In genomic region chr14:105150026-105150367, GRCh38 we compare ENCODE assay signal across 29 cellular contexts.
"Had no signal": no experiment of that assay in that cellular context is flagged by ENCODE, and none has a peak within 500 bp of the region (broad histone marks: within the 10 kb centered on the region; RNA-seq: fewer than 3 reads in every experiment).

No MANE protein-coding gene starts in this region.

- FAIRE-seq: keratinocyte, urothelium cell line had no signal

- H3K27me3 ChIP-seq: neutrophil, ovary, right atrium auricular region, right lobe of liver, suprapubic skin, tibial artery, upper lobe of right lung had no signal

- H3K27ac Mint-ChIP-seq: memory B cell; naive thymus-derived CD4-positive, alpha-beta T cell; natural killer cell treated with Interleukin-12 subunit alpha and Interleukin-12 subunit beta and Interleukin-15 and Interleukin-18, amount 100 ng/mL, for 72 hours; progenitor cell of endocrine pancreas; stimulated activated naive B cell treated with anti-CD40 and anti-IgM and Interleukin-4, amounts not matched to agents 10 μg/mL and 1 μg/mL and 100 μg/mL, for 72 hours; stimulated activated naive CD8-positive, alpha-beta T cell treated with anti-CD3 and anti-CD28 coated beads, Interleukin-15, Interleukin-2, amounts not matched to agents 100 ng/mL and 50 ng/mL, for 24 hours had no signal

- H3K9me3 ChIP-seq: mucosa of descending colon, neutrophil, ovary, right atrium auricular region, right lobe of liver, suprapubic skin, thoracic aorta, tibial artery, upper lobe of right lung had no signal

- H3K4me3 Mint-ChIP-seq: memory B cell; naive thymus-derived CD4-positive, alpha-beta T cell; natural killer cell treated with Interleukin-12 subunit alpha and Interleukin-12 subunit beta and Interleukin-15 and Interleukin-18, amount 100 ng/mL, for 72 hours; neural crest cell; stimulated activated naive B cell treated with anti-CD40 and anti-IgM and Interleukin-4, amounts not matched to agents 10 μg/mL and 1 μg/mL and 100 μg/mL, for 72 hours; stimulated activated naive CD8-positive, alpha-beta T cell treated with anti-CD3 and anti-CD28 coated beads, Interleukin-15, Interleukin-2, amounts not matched to agents 100 ng/mL and 50 ng/mL, for 24 hours had no signal

- H3K4me1 Mint-ChIP-seq: memory B cell; naive thymus-derived CD4-positive, alpha-beta T cell; neural crest cell had no signal

- DNase-seq: hippocampal formation; kidney glomerular epithelial cell; midbrain; occipital lobe; stimulated activated CD4-positive, alpha-beta T cell treated with anti-CD3 and anti-CD28 coated beads, Interleukin-12 subunit alpha, Interleukin-12 subunit beta, amount 100 ng/mL, for 4 hours; stimulated activated CD4-positive, alpha-beta T cell treated with anti-CD3 and anti-CD28 coated beads, Interleukin-15, amount 100 ng/mL, for 24 hours; stimulated activated CD4-positive, alpha-beta T cell treated with anti-CD3 and anti-CD28 coated beads, Interleukin-2, amount 100 ng/mL, for 24 hours; stimulated activated CD4-positive, alpha-beta T cell treated with anti-CD3 and anti-CD28 coated beads, Interleukin-4, amount 100 ng/mL, for 1 hour; stimulated activated naive B cell treated with anti-CD40 and anti-IgM and Interleukin-4, amounts not matched to agents 10 μg/mL and 1 μg/mL and 100 μg/mL, for 72 hours; tibial artery; trophoblast cell; upper lobe of right lung had no signal

- H3K27me3 Mint-ChIP-seq: naive thymus-derived CD4-positive, alpha-beta T cell; natural killer cell treated with Interleukin-12 subunit alpha and Interleukin-12 subunit beta and Interleukin-15 and Interleukin-18, amount 100 ng/mL, for 72 hours; progenitor cell of endocrine pancreas; stimulated activated naive B cell treated with anti-CD40 and anti-IgM and Interleukin-4, amounts not matched to agents 10 μg/mL and 1 μg/mL and 100 μg/mL, for 72 hours; stimulated activated naive CD8-positive, alpha-beta T cell treated with anti-CD3 and anti-CD28 coated beads, Interleukin-15, Interleukin-2, amounts not matched to agents 100 ng/mL and 50 ng/mL, for 24 hours had no signal

- H3K36me3 Mint-ChIP-seq: memory B cell; naive thymus-derived CD4-positive, alpha-beta T cell; natural killer cell treated with Interleukin-12 subunit alpha and Interleukin-12 subunit beta and Interleukin-15 and Interleukin-18, amount 100 ng/mL, for 72 hours; stimulated activated naive B cell treated with anti-CD40 and anti-IgM and Interleukin-4, amounts not matched to agents 10 μg/mL and 1 μg/mL and 100 μg/mL, for 72 hours had no signal

- H3K9me3 Mint-ChIP-seq: memory B cell; naive thymus-derived CD4-positive, alpha-beta T cell; natural killer cell treated with Interleukin-12 subunit alpha and Interleukin-12 subunit beta and Interleukin-15 and Interleukin-18, amount 100 ng/mL, for 72 hours; neural crest cell; stimulated activated naive B cell treated with anti-CD40 and anti-IgM and Interleukin-4, amounts not matched to agents 10 μg/mL and 1 μg/mL and 100 μg/mL, for 72 hours; stimulated activated naive CD8-positive, alpha-beta T cell treated with anti-CD3 and anti-CD28 coated beads, Interleukin-15, Interleukin-2, amounts not matched to agents 100 ng/mL and 50 ng/mL, for 24 hours had no signal

- H3K4me3 ChIP-seq: mucosa of descending colon, ovary, right atrium auricular region, right lobe of liver, suprapubic skin, thoracic aorta, tibial artery, upper lobe of right lung had no signal

- H3K27ac ChIP-seq: neutrophil, ovary, right atrium auricular region, right lobe of liver, suprapubic skin, thoracic aorta, tibial artery, upper lobe of right lung had no signal

- ATAC-seq: left cardiac atrium; left lobe of liver; mucosa of descending colon; naive thymus-derived CD4-positive, alpha-beta T cell; natural killer cell treated with Interleukin-12 subunit alpha and Interleukin-12 subunit beta and Interleukin-15 and Interleukin-18, amount 100 ng/mL, for 72 hours; right lobe of liver; stimulated activated naive B cell treated with anti-CD40 and anti-IgM and Interleukin-4, amounts not matched to agents 10 μg/mL and 1 μg/mL and 100 μg/mL, for 72 hours; upper lobe of right lung had no signal

- H3K36me3 ChIP-seq: neutrophil, ovary, right lobe of liver, thoracic aorta, upper lobe of right lung had no signal

- H3K4me1 ChIP-seq: right lobe of liver, tibial artery, upper lobe of right lung had no signal
